Comparison of ENCODE assay signal across 1 cellular context in the genomic region with DNA sequence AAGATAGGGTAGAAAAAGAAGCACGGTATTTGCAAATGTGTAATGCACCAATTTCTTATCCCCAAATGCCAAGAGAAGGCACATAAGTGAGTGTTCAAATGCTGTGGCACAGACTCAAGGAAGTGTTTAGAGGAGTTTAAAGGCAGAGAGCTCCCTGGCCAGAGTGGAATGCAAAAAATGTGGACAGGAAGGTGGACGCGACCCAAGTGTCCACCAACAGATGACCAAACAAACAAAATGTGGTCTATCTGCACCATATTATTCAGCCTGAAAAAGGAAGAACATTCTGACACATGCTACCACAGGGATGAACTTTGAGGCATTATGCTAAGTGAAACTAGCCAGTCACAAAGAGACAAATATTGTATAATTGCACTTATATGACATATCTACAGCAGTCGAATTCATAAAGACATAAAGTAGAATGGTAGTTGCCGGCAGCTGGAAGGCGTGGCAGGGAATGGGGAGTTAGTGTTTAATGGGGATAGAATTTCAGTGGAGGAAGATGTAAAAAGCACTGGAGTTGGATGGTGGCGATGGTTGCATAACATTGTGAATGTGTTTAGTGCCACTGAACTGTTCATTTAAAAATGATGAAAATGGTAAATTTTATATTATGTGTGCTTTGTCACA.
TF ChIP-seq lines count a peak whose summit lies in the region.

No MANE protein-coding gene starts in this region.

TF ChIP-seq in HEK293T, 16 proteins besides CTCF, POLR2A, EP300 and RAD21 (continued from another document):
- TF ChIP-seq, protein P1, sequence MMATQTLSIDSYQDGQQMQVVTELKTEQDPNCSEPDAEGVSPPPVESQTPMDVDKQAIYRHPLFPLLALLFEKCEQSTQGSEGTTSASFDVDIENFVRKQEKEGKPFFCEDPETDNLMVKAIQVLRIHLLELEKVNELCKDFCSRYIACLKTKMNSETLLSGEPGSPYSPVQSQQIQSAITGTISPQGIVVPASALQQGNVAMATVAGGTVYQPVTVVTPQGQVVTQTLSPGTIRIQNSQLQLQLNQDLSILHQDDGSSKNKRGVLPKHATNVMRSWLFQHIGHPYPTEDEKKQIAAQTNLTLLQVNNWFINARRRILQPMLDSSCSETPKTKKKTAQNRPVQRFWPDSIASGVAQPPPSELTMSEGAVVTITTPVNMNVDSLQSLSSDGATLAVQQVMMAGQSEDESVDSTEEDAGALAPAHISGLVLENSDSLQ (IDR thresholded peaks at IDR 0.05) = no peak
- TF ChIP-seq CTBP1 (IDR thresholded peaks at IDR 0.05; ENCODE audit: borderline replicate concordance) (no peak), L3MBTL2 (conservative IDR thresholded peaks at IDR 0.05) (no peak), HDGF (IDR thresholded peaks at IDR 0.05; ENCODE audit: borderline replicate concordance) (no peak)
